9 cellular contexts compared by ENCODE assay signal in genomic region chr10:101065479-101066145, GRCh38. TPM values are rescaled to one million over a fixed set of nuclear protein-coding genes. Genes with fewer than 3 reads are reported as not detected.
A peak's percentile ranks its signal among the peaks of the same experiment; 100 is the strongest.
DNase-seq lines count a peak whose midpoint lies in the region; ATAC-seq and TF ChIP-seq lines count a peak whose summit lies in the region.
"Had no signal": no experiment of that assay in that cellular context is flagged by ENCODE, and none has a peak within 500 bp of the region (broad histone marks: within the 10 kb centered on the region; RNA-seq: fewer than 3 reads in every experiment).

No MANE protein-coding gene starts in this region.

- TF ChIP-seq CTCF in CD14-positive monocyte (IDR thresholded peaks at IDR 0.05) (peak; percentile 7), LNCaP clone FGC (IDR thresholded peaks at IDR 0.05; ENCODE audit: control insufficient read depth, extremely low read depth, insufficient read depth) (no peak), epithelial cell of proximal tubule (conservative IDR thresholded peaks at IDR 0.05; ENCODE audit: low read depth, low read length) (no peak), osteocyte (IDR thresholded peaks at IDR 0.05) (no peak)

- H3K4me1 Mint-ChIP-seq in CD14-positive monocyte (peaks cover 64% of the 10 kb centered on the region), osteocyte (ENCODE audit: unreplicated experiment) (peaks cover 45% of the 10 kb centered on the region)

- no peak for DNase-seq in CD14-positive monocyte (ENCODE audit: low spot score)
- DNase-seq in LNCaP clone FGC (ENCODE audit: low read depth): no peak
- no peak for DNase-seq in epithelial cell of proximal tubule (ENCODE audit: low read depth)
- DNase-seq in osteocyte (ENCODE audit: extremely low spot score, unreplicated experiment): no peak
- no peak for DNase-seq in NOMO-1 (lab: John Stamatoyannopoulos, UW; ENCODE audit: unreplicated experiment in 2 of 2)
- DNase-seq in effector CD4-positive, alpha-beta T cell: no peak
- DNase-seq in anterior cingulate cortex (lab: John Stamatoyannopoulos, UW): no peak
- DNase-seq: SIG-M5 had no signal

- H3K9me3 Mint-ChIP-seq in CD14-positive monocyte: peaks cover 0 to 12% (median 2%) of the 10 kb centered on the region in 7 donors
- H3K9me3 Mint-ChIP-seq in osteocyte (ENCODE audit: unreplicated experiment): no peaks in the 10 kb centered on the region

- intact Hi-C loops in CD14-positive monocyte (cut with micrococcal nuclease): no loop called here

- H3K36me3 Mint-ChIP-seq in CD14-positive monocyte (peaks cover 5 to 31% of the 10 kb centered on the region in 2 donors), osteocyte (ENCODE audit: unreplicated experiment) (no peaks in the 10 kb centered on the region)

- H3K4me3 Mint-ChIP-seq in CD14-positive monocyte: peak overlapping the region; percentile 84 to 88
- peak overlapping the region; percentile 87 for H3K4me3 Mint-ChIP-seq in osteocyte (ENCODE audit: unreplicated experiment)

- H3K4me3 ChIP-seq in LNCaP clone FGC (ENCODE audit: low read depth, low read length): peak overlapping the region; percentile 53
- H3K4me3 ChIP-seq in epithelial cell of proximal tubule (ENCODE audit: low read depth, low read length): peak overlapping the region; percentile 71

- H3K27me3 Mint-ChIP-seq in CD14-positive monocyte (ENCODE audit: low read depth in 3 of 3): peaks cover 58 to 67% (median 60%) of the 10 kb centered on the region in 3 donors
- no peaks in the 10 kb centered on the region for H3K27me3 Mint-ChIP-seq in osteocyte (ENCODE audit: unreplicated experiment)

- H3K27ac Mint-ChIP-seq in CD14-positive monocyte (peak overlapping the region in 5 of 7 donors; percentile 43 to 70 (median 51)), osteocyte (ENCODE audit: unreplicated experiment) (peak overlapping the region; percentile 84)

- no peak for ATAC-seq in GM19467 (IDR thresholded peaks at IDR 0.05; ENCODE audit: unreplicated experiment)

RNA-seq across cellular contexts. Expression of gene KAZALD1, which starts 3.8 kb away (rescaled TPM):
- polyA plus RNA-seq in CD14-positive monocyte: under 1 TPM; 0.15 to 0.53 TPM
- 2.9 and 4.5 TPM in 2 replicates for total RNA-seq in epithelial cell of proximal tubule
- 43.0 and 49.0 TPM in 2 replicates for total RNA-seq in osteocyte

RNA-seq across cellular contexts. Expression of gene SFXN3, which starts 34.6 kb away (rescaled TPM):
- 10 to 100 TPM; 21.3 to 24.2 TPM for polyA plus RNA-seq in CD14-positive monocyte
- total RNA-seq in epithelial cell of proximal tubule: 47.6 and 49.5 TPM in 2 replicates
- total RNA-seq in osteocyte: 78.3 and 81.0 TPM in 2 replicates

RNA-seq across cellular contexts. Expression of gene PDZD7, which starts 34.7 kb away (rescaled TPM):
- polyA plus RNA-seq in CD14-positive monocyte: not detected
- total RNA-seq in epithelial cell of proximal tubule (6.1 and 6.6 TPM in 2 replicates), osteocyte (1.9 and 2.1 TPM in 2 replicates)
